In genomic region chr10:7491949-7492659, GRCh38 we compare ENCODE assay signal across 10 cellular contexts.
DNase-seq lines count a peak whose midpoint lies in the region; ATAC-seq and TF ChIP-seq lines count a peak whose summit lies in the region.
"Had no signal": no experiment of that assay in that cellular context is flagged by ENCODE, and none has a peak within 500 bp of the region (broad histone marks: within the 10 kb centered on the region; RNA-seq: fewer than 3 reads in every experiment).

No MANE protein-coding gene starts in this region.

- no peaks in the 10 kb centered on the region for H4K20me1 ChIP-seq in OCI-LY7 (ENCODE audit: insufficient read depth, low read length)

- intact Hi-C loops in OCI-LY7 (cut with micrococcal nuclease; ENCODE audit: unreplicated experiment) = no loop called here

- CTCF ChIA-PET in OCI-LY7 (lab: Charles Lee; ENCODE audit: unreplicated experiment) = interaction anchor here (0.5 to 0.9 kb wide), 2 partner anchors 24 to 34 kb away, joined by 3 to 4 read pairs; no protein-coding TSS in a partner anchor

- no peaks in the 10 kb centered on the region for H3K27me3 ChIP-seq in right atrium auricular region

- H3K27ac ChIP-seq in OCI-LY7 (ENCODE audit: low read depth, low read length, poor library complexity, severe bottlenecking) (peak overlapping the region; percentile 44), right atrium auricular region (no peak overlapping the region)

- no peak for TF ChIP-seq CTCF in OCI-LY7 (conservative IDR thresholded peaks at IDR 0.05; ENCODE audit: low read length)
- TF ChIP-seq CTCF in right atrium auricular region (IDR thresholded peaks at IDR 0.05) = no peak

- H3K36me3 ChIP-seq in OCI-LY7 (ENCODE audit: insufficient read depth, low read length) = no peaks in the 10 kb centered on the region
- no peaks in the 10 kb centered on the region for H3K36me3 ChIP-seq in right atrium auricular region

- BruUV-seq in OCI-LY7 (replicated peaks; lab: Mats Ljungman, UMichigan) = no TSS peak

- peaks cover 69% of the 10 kb centered on the region for H3K4me1 ChIP-seq in OCI-LY7 (ENCODE audit: insufficient read depth, low read length, poor library complexity, severe bottlenecking)
- no peaks in the 10 kb centered on the region for H3K4me1 ChIP-seq in right atrium auricular region

- POLR2A ChIA-PET in OCI-LY7 (lab: Charles Lee) = interaction anchor here (0.5 to 2.1 kb wide), 18 partner anchors 9 to 1416 kb away, joined by 3 to 14 read pairs (median 4); partner anchors contain the start of gene SFMBT2

- peak overlapping the region; percentile 22; the same call in 1 of the 2 replicates for H3K4me3 ChIP-seq in GM08714 (ENCODE audit: low read length)
- peak overlapping the region; percentile 17 for H3K4me3 ChIP-seq in OCI-LY7 (ENCODE audit: low read depth, low read length, poor library complexity, severe bottlenecking)
- no peak overlapping the region for H3K4me3 ChIP-seq in right atrium auricular region

- peak overlapping the region; percentile 67 for H3K4me2 ChIP-seq in OCI-LY7 (ENCODE audit: low read length)

- H3K9me2 ChIP-seq in OCI-LY7 (ENCODE audit: insufficient read depth, low read length) = no peaks in the 10 kb centered on the region

- peak overlapping the region; percentile 79 for H2AFZ ChIP-seq in OCI-LY7 (ENCODE audit: low read length)

- no peaks in the 10 kb centered on the region for H3K79me2 ChIP-seq in OCI-LY7 (ENCODE audit: insufficient read depth, low read depth, low read length)

- DNase-seq in OCI-LY7 (ENCODE audit: low spot score) (peak; percentile 51), NCI-H2171 (lab: John Stamatoyannopoulos, UW) (no peak), SKM-1 (lab: John Stamatoyannopoulos, UW; ENCODE audit: unreplicated experiment) (no peak), right atrium auricular region (ENCODE audit: low spot score) (no peak), NCI-H345 treated with DMSO at 0.1 percent for 48 hours (lab: John Stamatoyannopoulos, UW; ENCODE audit: unreplicated experiment) (no peak)
- DNase-seq: DMS153, SHP77 had no signal

- ATAC-seq in GM19372 (IDR thresholded peaks at IDR 0.05; ENCODE audit: low read depth, unreplicated experiment) = peak; percentile 88
- ATAC-seq in HG03045 (IDR thresholded peaks at IDR 0.05; ENCODE audit: unreplicated experiment) = peak; percentile 78

- H3K9me3 ChIP-seq in OCI-LY7 (ENCODE audit: low read length) (no peaks in the 10 kb centered on the region), right atrium auricular region (no peaks in the 10 kb centered on the region)

Comparison
In these comparisons a context has a peak if more than half of its experiments do, and no peak if none do; other contexts are left out.
1. H3K4me3 ChIP-seq: peak in GM08714 (single experiment) and OCI-LY7 (single experiment); none in right atrium auricular region (0 of 2).